In genomic region chr4:55032788-55033187, GRCh38 we compare ENCODE assay signal across 21 cellular contexts.
A peak's percentile ranks its signal among the peaks of the same experiment; 100 is the strongest.
DNase-seq lines count a peak whose midpoint lies in the region; ATAC-seq and TF ChIP-seq lines count a peak whose summit lies in the region.
"Had no signal": no experiment of that assay in that cellular context is flagged by ENCODE, and none has a peak within 500 bp of the region (broad histone marks: within the 10 kb centered on the region; RNA-seq: fewer than 3 reads in every experiment).

No MANE protein-coding gene starts in this region.

- peak overlapping the region; percentile 68 for H3K27ac Mint-ChIP-seq in nephron progenitor cell
- H3K27ac Mint-ChIP-seq: activated CD4-positive, alpha-beta memory T cell treated with anti-CD3 and anti-CD28 coated beads for 36 hours; effector memory CD8-positive, alpha-beta T cell; stimulated activated effector memory CD8-positive, alpha-beta T cell treated with anti-CD3 and anti-CD28 coated beads, Interleukin-12 subunit alpha, Interleukin-12 subunit beta, amount 100 ng/mL, for 72 hours had no signal

- DNase-seq in breast epithelium (ENCODE audit: low spot score in 2 of 2) (no peak), Right ventricle myocardium superior (no peak), nephron progenitor cell (no peak), DMS79 treated with DMSO at 0.1 percent for 48 hours (lab: John Stamatoyannopoulos, UW) (no peak)
- DNase-seq: activated CD4-positive, alpha-beta memory T cell treated with anti-CD3 and anti-CD28 coated beads for 36 hours; activated gamma-delta T cell; amniotic stem cell; effector memory CD8-positive, alpha-beta T cell; KBM-7; lower lobe of right lung; NCI-H187 treated with DMSO at 0.1 percent for 48 hours; NCI-H510A; ovary; Peyer's patch had no signal

- TF ChIP-seq CTCF in HEK293 (tag by site-specific recombination; IDR thresholded peaks at IDR 0.05): no peak
- no peak for TF ChIP-seq CTCF in breast epithelium (IDR thresholded peaks at IDR 0.05)
- TF ChIP-seq CTCF in nephron progenitor cell (IDR thresholded peaks at IDR 0.05): no peak

- peaks cover 75% of the 10 kb centered on the region for H3K4me1 Mint-ChIP-seq in nephron progenitor cell
- H3K4me1 Mint-ChIP-seq: stimulated activated effector memory CD8-positive, alpha-beta T cell treated with anti-CD3 and anti-CD28 coated beads, Interleukin-12 subunit alpha, Interleukin-12 subunit beta, amount 100 ng/mL, for 72 hours had no signal

- POLR2A ChIA-PET in HEK293 (lab: Yijun Ruan, JAX): no interaction called here

- H3K36me3 Mint-ChIP-seq in nephron progenitor cell (ENCODE audit: low read depth): no peaks in the 10 kb centered on the region
- H3K36me3 Mint-ChIP-seq: activated CD4-positive, alpha-beta memory T cell treated with anti-CD3 and anti-CD28 coated beads for 36 hours; stimulated activated effector memory CD8-positive, alpha-beta T cell treated with anti-CD3 and anti-CD28 coated beads, Interleukin-12 subunit alpha, Interleukin-12 subunit beta, amount 100 ng/mL, for 72 hours had no signal

- H3K4me1 ChIP-seq in HEK293 (ENCODE audit: control insufficient read depth, insufficient read depth, low read length) (no peaks in the 10 kb centered on the region; the same call in 1 of the 2 replicates), breast epithelium (no peaks in the 10 kb centered on the region)
- H3K4me1 ChIP-seq: Peyer's patch had no signal

- peaks cover 3% of the 10 kb centered on the region for H3K27me3 Mint-ChIP-seq in nephron progenitor cell (ENCODE audit: low read depth, poor library complexity)
- H3K27me3 Mint-ChIP-seq: activated CD4-positive, alpha-beta memory T cell treated with anti-CD3 and anti-CD28 coated beads for 36 hours had no signal

- H3K4me3 ChIP-seq in HEK293 (ENCODE audit: low read depth, low read length) (no peak overlapping the region), breast epithelium (no peak overlapping the region)
- H3K4me3 ChIP-seq: lower lobe of right lung, ovary, Peyer's patch, SK-N-MC had no signal

- CTCF ChIA-PET in HEK293 (lab: Yijun Ruan, JAX): no interaction called here

- H3K4me3 Mint-ChIP-seq in nephron progenitor cell: no peak overlapping the region
- H3K4me3 Mint-ChIP-seq: activated CD4-positive, alpha-beta memory T cell treated with anti-CD3 and anti-CD28 coated beads for 36 hours; effector memory CD8-positive, alpha-beta T cell; stimulated activated effector memory CD8-positive, alpha-beta T cell treated with anti-CD3 and anti-CD28 coated beads, Interleukin-12 subunit alpha, Interleukin-12 subunit beta, amount 100 ng/mL, for 72 hours had no signal

- H3K36me3 ChIP-seq in HEK293 (ENCODE audit: control insufficient read depth in 2 of 2, insufficient read depth in 1 of 2, low read length in 2 of 2) (no peaks in the 10 kb centered on the region), breast epithelium (no peaks in the 10 kb centered on the region)
- H3K36me3 ChIP-seq: lower lobe of right lung, ovary, Peyer's patch had no signal

- H3K27ac ChIP-seq in HEK293 (ENCODE audit: extremely low read depth, low read depth, low read length) (no peak overlapping the region), breast epithelium (peak overlapping the region; percentile 25 to 37)
- H3K27ac ChIP-seq: C4-2B, lower lobe of right lung, ovary, Peyer's patch, SK-N-MC had no signal

- TF ChIP-seq POLR2A in breast epithelium (IDR thresholded peaks at IDR 0.05): no peak

- peak; percentile 68 for ATAC-seq in Right ventricle myocardium superior (ENCODE audit: poor library complexity)
- ATAC-seq in GM19463 (IDR thresholded peaks at IDR 0.05; ENCODE audit: unreplicated experiment): no peak
- no peak for ATAC-seq in HG03108 (IDR thresholded peaks at IDR 0.05; ENCODE audit: unreplicated experiment)
- ATAC-seq in GM21723 (IDR thresholded peaks at IDR 0.05; ENCODE audit: unreplicated experiment): no peak
- ATAC-seq: effector memory CD8-positive, alpha-beta T cell; stimulated activated effector memory CD8-positive, alpha-beta T cell treated with anti-CD3 and anti-CD28 coated beads, Interleukin-12 subunit alpha, Interleukin-12 subunit beta, amount 100 ng/mL, for 72 hours had no signal

- no peaks in the 10 kb centered on the region for H3K27me3 ChIP-seq in breast epithelium
- H3K27me3 ChIP-seq: ovary, Peyer's patch had no signal

- no peaks in the 10 kb centered on the region for H3K9me3 Mint-ChIP-seq in nephron progenitor cell
- H3K9me3 Mint-ChIP-seq: activated CD4-positive, alpha-beta memory T cell treated with anti-CD3 and anti-CD28 coated beads for 36 hours; effector memory CD8-positive, alpha-beta T cell; stimulated activated effector memory CD8-positive, alpha-beta T cell treated with anti-CD3 and anti-CD28 coated beads, Interleukin-12 subunit alpha, Interleukin-12 subunit beta, amount 100 ng/mL, for 72 hours had no signal

- H3K9me3 ChIP-seq in HEK293 (ENCODE audit: control insufficient read depth, insufficient read depth, low read depth, low read length): no peaks in the 10 kb centered on the region
- H3K9me3 ChIP-seq in breast epithelium: no peaks in the 10 kb centered on the region
- H3K9me3 ChIP-seq: lower lobe of right lung, ovary, Peyer's patch had no signal

- intact Hi-C loops in breast epithelium (cut with DNase I; ENCODE audit: low total_unique reads): no loop called here
- intact Hi-C loops in Right ventricle myocardium superior (cut with DNase I): no loop called here

TF ChIP-seq in HEK293, 187 proteins besides CTCF, POLR2A, EP300 and RAD21:
- TF ChIP-seq ZNF221 (tag by site-specific recombination; IDR thresholded peaks at IDR 0.05; ENCODE audit: borderline replicate concordance) (no peak), KLF1 (tag by site-specific recombination; IDR thresholded peaks at IDR 0.05) (no peak), FEZF1 (tag by site-specific recombination; IDR thresholded peaks at IDR 0.05) (peak; percentile 22; the same call in 1 of the 2 replicates)
